Comparison of ENCODE assay signal across 8 cellular contexts in the genomic region with DNA sequence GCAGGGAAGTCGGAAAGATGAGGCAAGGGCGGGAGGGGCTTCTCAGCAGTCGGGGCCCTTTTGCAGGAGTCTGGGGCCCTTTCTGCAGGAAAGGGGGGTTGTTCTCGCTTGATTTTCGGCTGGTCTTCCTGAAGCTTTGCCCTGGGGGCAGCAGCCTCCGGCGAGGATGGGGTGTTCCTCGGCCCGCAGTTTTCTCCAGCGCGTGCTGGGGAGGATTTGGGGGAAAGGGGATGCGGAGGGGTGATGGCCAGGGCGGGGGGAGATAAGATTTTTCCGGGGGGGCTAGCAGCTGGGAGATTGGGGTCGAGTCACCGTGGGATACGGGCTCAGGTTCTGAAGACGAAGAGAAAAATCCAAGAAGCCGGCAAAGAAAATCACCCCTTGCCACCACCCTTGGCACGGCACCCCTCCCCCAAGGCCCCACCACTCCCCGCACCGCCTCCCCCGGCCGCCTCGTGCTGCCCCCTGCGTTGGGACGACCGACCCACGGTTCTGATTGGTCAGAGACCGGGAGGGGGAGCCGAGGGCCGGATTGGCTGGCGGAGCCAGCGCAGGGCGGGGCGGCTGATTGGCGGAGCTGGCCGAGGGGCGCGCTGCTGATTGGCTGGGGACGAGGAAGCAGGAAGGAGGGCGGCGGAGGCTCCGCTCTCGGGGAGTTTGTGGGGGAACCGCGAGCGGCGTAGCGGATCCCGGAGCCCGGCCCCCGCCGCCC.
DNase-seq lines count a peak whose midpoint lies in the region; ATAC-seq and TF ChIP-seq lines count a peak whose summit lies in the region.

Gene BAHD1, plus strand, starts transcription at position 654 of the 712 bp plus-strand sequence. CDS start 17,512 bp downstream, outside the sequence.

- no peak for TF ChIP-seq CTCF in AG09309 (IDR thresholded peaks at IDR 0.05; ENCODE audit: control insufficient read depth, insufficient read depth, low read depth, low read length, missing control alignments)

- peak within 1 kb of the TSS; percentile 88 for H3K27ac Mint-ChIP-seq in central memory CD8-positive, alpha-beta T cell (ENCODE audit: low read depth)

- peak; percentile 67 for DNase-seq in AG09309 (ENCODE audit: low read depth)
- DNase-seq in NCI-H345 treated with DMSO at 0.1 percent for 48 hours (lab: John Stamatoyannopoulos, UW; ENCODE audit: unreplicated experiment) = peak; percentile 29
- peak; percentile 87 to 92 (median 88) for DNase-seq in activated CD4-positive, CD25-positive, alpha-beta regulatory T cell (lab: John Stamatoyannopoulos, UW)
- peak; percentile 85 to 86 for DNase-seq in central memory CD8-positive, alpha-beta T cell (ENCODE audit: low spot score in 2 of 2)
- peak; percentile 97 for DNase-seq in islet precursor cell
- peak; percentile 91 to 96 (median 92) for DNase-seq in stimulated activated CD4-positive, alpha-beta T cell treated with anti-CD3 and anti-CD28 coated beads, Interleukin-12 subunit alpha, Interleukin-12 subunit beta, amount 100 ng/mL, for 48 hours (ENCODE audit: low read depth in 2 of 3, low spot score in 1 of 3)

- no peaks in the 10 kb centered on the region for H3K9me3 Mint-ChIP-seq in central memory CD8-positive, alpha-beta T cell

- H3K4me3 Mint-ChIP-seq in central memory CD8-positive, alpha-beta T cell = peak within 1 kb of the TSS; percentile 90

- ATAC-seq in GM19023 (IDR thresholded peaks at IDR 0.05; ENCODE audit: unreplicated experiment) (peak; percentile 88), HG03280 (IDR thresholded peaks at IDR 0.05; ENCODE audit: unreplicated experiment) (peak; percentile 89)
- ATAC-seq in central memory CD8-positive, alpha-beta T cell (replicated peaks; ENCODE audit: extremely low read depth, poor library complexity, severe bottlenecking) = peak; percentile 76

- H3K36me3 Mint-ChIP-seq in central memory CD8-positive, alpha-beta T cell (ENCODE audit: insufficient read depth) = peaks cover 9% of the 10 kb centered on the region

- H3K27me3 Mint-ChIP-seq in central memory CD8-positive, alpha-beta T cell = peaks cover 34% of the 10 kb centered on the region

- peak within 1 kb of the TSS; percentile 74 for H3K4me3 ChIP-seq in AG09309 (ENCODE audit: control insufficient read depth, low read depth, low read length)

- H3K4me1 Mint-ChIP-seq in central memory CD8-positive, alpha-beta T cell = peaks cover 77% of the 10 kb centered on the region

Comparison
In these comparisons a context has a peak if more than half of its experiments do, and no peak if none do; other contexts are left out.
1. Peak in every context shown above with its lines: DNase-seq, ATAC-seq and H3K4me3 ChIP-seq.
2. DNase-seq: peak in every context shown above with its lines; median percentile 97 in islet precursor cell; 92 in stimulated activated CD4-positive, alpha-beta T cell treated with anti-CD3 and anti-CD28 coated beads, Interleukin-12 subunit alpha, Interleukin-12 subunit beta, amount 100 ng/mL, for 48 hours; 88 in activated CD4-positive, CD25-positive, alpha-beta regulatory T cell; 86 in central memory CD8-positive, alpha-beta T cell; 67 in AG09309; 29 in NCI-H345 treated with DMSO at 0.1 percent for 48 hours.